ENCODE assay signal across 8 cellular contexts in genomic region chr18:7567487-7568425, GRCh38.
DNase-seq lines count a peak whose midpoint lies in the region; ATAC-seq and TF ChIP-seq lines count a peak whose summit lies in the region.

No MANE protein-coding gene starts in this region.

- CTCF ChIA-PET in AG04449 (lab: Yijun Ruan, JAX), result interaction anchor here (0.6 to 4.6 kb wide), 45 partner anchors 9 to 913 kb away, joined by 3 to 49 read pairs (median 5); no protein-coding TSS in a partner anchor

- TF ChIP-seq POLR2A in GM18505 (IDR thresholded peaks at IDR 0.05; ENCODE audit: borderline replicate concordance, extremely low read depth, insufficient read depth, insufficient read length), result no peak

- H3K4me3 ChIP-seq in AG04449 (ENCODE audit: low read depth, low read length) (peak overlapping the region; percentile 77), skin epidermis (peak overlapping the region; percentile 51 to 79 (median 65))

- DNase-seq in AG04449 (ENCODE audit: low read depth, low spot score) (no peak), NCI-H226 (peak; percentile 22), iPS-NIHi11 (ENCODE audit: low spot score) (peak; percentile 63), NCI-H2029 (lab: John Stamatoyannopoulos, UW) (no peak)
- DNase-seq in central memory CD4-positive, alpha-beta T cell, result peak; percentile 10

- H3K27ac ChIP-seq in skin epidermis, result peak overlapping the region; percentile 73 to 95 (median 87)

- ATAC-seq in GM18505 (IDR thresholded peaks at IDR 0.05; ENCODE audit: unreplicated experiment) (peak; percentile 2), HG03571 (IDR thresholded peaks at IDR 0.05; ENCODE audit: unreplicated experiment) (no peak)

- no peak for TF ChIP-seq CTCF in AG04449 (IDR thresholded peaks at IDR 0.05; ENCODE audit: insufficient read depth, low read length, missing control alignments)

- POLR2A ChIA-PET in AG04449 (lab: Yijun Ruan, JAX), result interaction anchor here (0.9 to 2.5 kb wide), 6 partner anchors 9 to 774 kb away, joined by 3 to 13 read pairs (median 6); no protein-coding TSS in a partner anchor

Comparison
In these comparisons a context has a peak if more than half of its experiments do, and no peak if none do; other contexts are left out.
1. DNase-seq: peak in NCI-H226 (single experiment), central memory CD4-positive, alpha-beta T cell (single experiment) and iPS-NIHi11 (single experiment); none in AG04449 (single experiment) and NCI-H2029 (single experiment).